18 cellular contexts compared by ENCODE assay signal in the genomic region with DNA sequence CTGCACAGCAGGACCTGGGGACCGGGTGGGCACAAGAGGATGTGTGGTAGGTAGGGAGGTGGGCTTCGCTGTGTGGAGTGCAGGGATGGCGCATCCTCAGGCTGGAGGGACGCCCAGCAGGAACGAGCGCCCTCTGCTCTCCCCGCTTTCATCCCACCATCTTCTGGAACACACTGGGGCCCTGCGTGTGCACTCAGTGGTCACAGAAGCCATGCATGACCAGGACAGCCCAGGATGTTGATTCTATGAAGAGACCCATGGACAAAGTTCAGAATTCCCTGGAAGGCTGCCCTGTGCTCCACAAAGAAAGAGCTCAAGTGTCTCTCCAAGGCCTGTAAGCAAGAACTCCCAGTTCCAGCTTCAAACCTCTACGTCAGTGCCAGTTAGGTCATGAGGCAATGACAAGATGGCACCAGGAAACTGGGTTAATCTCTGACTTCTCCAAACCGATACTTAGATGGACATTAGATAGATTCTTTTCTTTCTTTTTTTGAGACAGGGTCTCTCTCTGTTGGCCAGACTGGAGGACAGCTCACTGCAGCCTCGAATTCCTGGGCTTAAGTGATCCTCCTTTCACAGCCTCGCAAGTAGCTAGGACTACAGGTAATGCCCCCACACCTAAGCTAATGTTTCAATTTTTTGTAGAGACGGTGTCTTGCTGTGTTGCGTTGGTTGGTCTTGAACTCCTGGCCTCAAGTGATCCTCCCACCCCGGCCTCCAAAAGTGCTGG. TPM values are rescaled to one million over a fixed set of nuclear protein-coding genes. Genes with fewer than 3 reads are reported as not detected.
DNase-seq lines count a peak whose midpoint lies in the region; ATAC-seq and TF ChIP-seq lines count a peak whose summit lies in the region.
"Had no signal": no experiment of that assay in that cellular context is flagged by ENCODE, and none has a peak within 500 bp of the region (broad histone marks: within the 10 kb centered on the region; RNA-seq: fewer than 3 reads in every experiment).

No MANE protein-coding gene starts in this region.

- H3K9ac ChIP-seq in colonic mucosa (ENCODE audit: low read depth in 2 of 2, low read length in 2 of 2): no peak overlapping the region

- ATAC-seq in HG03108 (IDR thresholded peaks at IDR 0.05; ENCODE audit: unreplicated experiment): no peak
- ATAC-seq in GM18867 (IDR thresholded peaks at IDR 0.05; ENCODE audit: unreplicated experiment): no peak
- ATAC-seq: natural killer cell treated with Interleukin-12 subunit alpha and Interleukin-12 subunit beta and Interleukin-15 and Interleukin-18, amount 100 ng/mL, for 72 hours; SK-N-SH treated with all-trans-retinoic acid at 6 μM for 48 hours had no signal

- TF ChIP-seq CTCF in colonic mucosa (IDR thresholded peaks at IDR 0.05): no peak

- 95% methylated on average over 15 of the region's 15 CpGs for WGBS in thymus

- H3K27me3 Mint-ChIP-seq in IgD-negative memory B cell: no peaks in the 10 kb centered on the region
- H3K27me3 Mint-ChIP-seq: activated T-cell treated with anti-CD3 and anti-CD28 coated beads, Interleukin-2, amount 50 U/mL, for 24 hours; natural killer cell treated with Interleukin-12 subunit alpha and Interleukin-12 subunit beta and Interleukin-15 and Interleukin-18, amount 100 ng/mL, for 72 hours had no signal

- H3K36me3 Mint-ChIP-seq in IgD-negative memory B cell: peaks cover 2% of the 10 kb centered on the region
- H3K36me3 Mint-ChIP-seq: natural killer cell treated with Interleukin-12 subunit alpha and Interleukin-12 subunit beta and Interleukin-15 and Interleukin-18, amount 100 ng/mL, for 72 hours had no signal

- no peaks in the 10 kb centered on the region for H3K9me3 Mint-ChIP-seq in IgD-negative memory B cell
- H3K9me3 Mint-ChIP-seq: activated T-cell treated with anti-CD3 and anti-CD28 coated beads, Interleukin-2, amount 50 U/mL, for 24 hours; natural killer cell treated with Interleukin-12 subunit alpha and Interleukin-12 subunit beta and Interleukin-15 and Interleukin-18, amount 100 ng/mL, for 72 hours had no signal

- H3K4me3 ChIP-seq in colonic mucosa (no peak overlapping the region), thymus (ENCODE audit: low read length) (no peak overlapping the region)
- H3K4me3 ChIP-seq: cardiac muscle cell, lung, PC-9 had no signal

- intact Hi-C loops in colonic mucosa (cut with DNase I): loop anchor here (10.0 kb wide), 2 partner anchors 87 to 197 kb away; a partner anchor contains a TSS

- peak; percentile 59 for DNase-seq in colonic mucosa
- peak; percentile 41 for DNase-seq in midbrain (lab: John Stamatoyannopoulos, UW)
- no peak for DNase-seq in A172 (ENCODE audit: low spot score)
- no peak for DNase-seq in stimulated activated CD4-positive, alpha-beta T cell treated with anti-CD3 and anti-CD28 coated beads, Interleukin-2, amount 100 ng/mL, for 48 hours
- DNase-seq: activated CD4-positive, alpha-beta T cell treated with anti-CD3 and anti-CD28 coated beads, Interleukin-2, amount 50 U/mL, for 1 hour; activated T-cell treated with anti-CD3 and anti-CD28 coated beads, Interleukin-2, amount 50 U/mL, for 24 hours; C1 segment of cervical spinal cord; foreskin keratinocyte; IMR-90; PC-9 had no signal

- H3K4me1 ChIP-seq in colonic mucosa (peaks cover 25% of the 10 kb centered on the region), thymus (ENCODE audit: control insufficient read depth, insufficient read depth, low read length) (peaks cover 27% of the 10 kb centered on the region)
- H3K4me1 ChIP-seq: foreskin keratinocyte had no signal

- H3K27me3 ChIP-seq in colonic mucosa (no peaks in the 10 kb centered on the region), thymus (ENCODE audit: control insufficient read depth, insufficient read depth) (peaks cover 8% of the 10 kb centered on the region)
- H3K27me3 ChIP-seq: foreskin keratinocyte had no signal

- H3K36me3 ChIP-seq in colonic mucosa (no peaks in the 10 kb centered on the region), thymus (ENCODE audit: control insufficient read depth, insufficient read depth) (peaks cover 27% of the 10 kb centered on the region)
- H3K36me3 ChIP-seq: cardiac muscle cell had no signal

- peak overlapping the region in 2 of 3 donors; percentile 47 to 87 for H3K27ac Mint-ChIP-seq in IgD-negative memory B cell
- H3K27ac Mint-ChIP-seq: activated T-cell treated with anti-CD3 and anti-CD28 coated beads, Interleukin-2, amount 50 U/mL, for 24 hours; natural killer cell treated with Interleukin-12 subunit alpha and Interleukin-12 subunit beta and Interleukin-15 and Interleukin-18, amount 100 ng/mL, for 72 hours had no signal

- no peaks in the 10 kb centered on the region for H3K9me3 ChIP-seq in colonic mucosa
- H3K9me3 ChIP-seq in thymus (ENCODE audit: control insufficient read depth): no peaks in the 10 kb centered on the region

- H3K27ac ChIP-seq in colonic mucosa (no peak overlapping the region), thymus (ENCODE audit: low read depth) (peak overlapping the region; percentile 26)
- H3K27ac ChIP-seq: cardiac muscle cell, foreskin keratinocyte, PC-9 had no signal

- peaks cover 16 to 47% (median 23%) of the 10 kb centered on the region in 3 donors for H3K4me1 Mint-ChIP-seq in IgD-negative memory B cell

- H3K4me3 Mint-ChIP-seq in IgD-negative memory B cell: peak overlapping the region in 2 of 4 donors; percentile 39 to 86
- H3K4me3 Mint-ChIP-seq: natural killer cell treated with Interleukin-12 subunit alpha and Interleukin-12 subunit beta and Interleukin-15 and Interleukin-18, amount 100 ng/mL, for 72 hours had no signal

RNA-seq across cellular contexts. Expression of a gene that starts 3.4 kb away (rescaled TPM):
- 30.3 TPM for polyA plus RNA-seq in IgD-negative memory B cell
- 10 to 100 TPM; 74.9 to 88.0 TPM for total RNA-seq in colonic mucosa
- polyA plus RNA-seq in thymus: 91.3 TPM
- total RNA-seq in A172 (2014; rRNA removed; shearing (Covaris generic)): 22.8 and 26.2 TPM in 2 replicates

RNA-seq across cellular contexts. Expression of a gene that starts 16.4 kb away (rescaled TPM):
- polyA plus RNA-seq in IgD-negative memory B cell (10.9 TPM), thymus (25.8 TPM)
- 10 to 100 TPM; 51.8 to 59.6 TPM for total RNA-seq in colonic mucosa
- 5.8 and 14.2 TPM in 2 replicates for total RNA-seq in A172 (2014; rRNA removed; shearing (Covaris generic))

RNA-seq across cellular contexts. Expression of a gene that starts 40.3 kb away (rescaled TPM):
- polyA plus RNA-seq in IgD-negative memory B cell (222 TPM), thymus (99.0 TPM)
- 100 to 1,000 TPM; 101 to 138 TPM for total RNA-seq in colonic mucosa
- total RNA-seq in A172 (2014; rRNA removed; shearing (Covaris generic)): 67.4 and 86.6 TPM in 2 replicates

Comparison
In these comparisons a context has a peak if more than half of its experiments do, and no peak if none do; other contexts are left out.
1. DNase-seq: peak in colonic mucosa (single experiment) and midbrain (single experiment); none in A172 (single experiment) and stimulated activated CD4-positive, alpha-beta T cell treated with anti-CD3 and anti-CD28 coated beads, Interleukin-2, amount 100 ng/mL, for 48 hours (0 of 2).